ENCODE assay signal across 12 cellular contexts in genomic region chr11:124839972-124840621, GRCh38. TPM values are rescaled to one million over a fixed set of nuclear protein-coding genes. Genes with fewer than 3 reads are reported as not detected.
DNase-seq lines count a peak whose midpoint lies in the region; ATAC-seq, FAIRE-seq and TF ChIP-seq lines count a peak whose summit lies in the region.
"Had no signal": no experiment of that assay in that cellular context is flagged by ENCODE, and none has a peak within 500 bp of the region (broad histone marks: within the 10 kb centered on the region; RNA-seq: fewer than 3 reads in every experiment).

No MANE protein-coding gene starts in this region.

- no peak for ATAC-seq in pancreas
- no peak for ATAC-seq in GM18505 (IDR thresholded peaks at IDR 0.05; ENCODE audit: unreplicated experiment)
- ATAC-seq: foreskin keratinocyte, sciatic nerve had no signal

- H4K20me1 ChIP-seq in endothelial cell of umbilical vein (replicated peaks; ENCODE audit: control insufficient read depth, extremely low read depth, insufficient read depth, low read length), result no peaks in the 10 kb centered on the region

- H3K27me3 ChIP-seq in BJ (ENCODE audit: control insufficient read depth, insufficient read depth, low read length) (peaks cover 55% of the 10 kb centered on the region), HUES64 (ENCODE audit: insufficient read depth, low read length) (peaks cover 95% of the 10 kb centered on the region), endothelial cell of umbilical vein (ENCODE audit: control insufficient read depth in 2 of 2, insufficient read depth in 2 of 2, low read length in 2 of 2) (peaks cover 62 to 73% of the 10 kb centered on the region in 2 experiments), pancreas (peaks cover 0 to 57% (median 8%) of the 10 kb centered on the region in 4 donors)

- H3K4me3 ChIP-seq in BJ (ENCODE audit: low read depth, low read length), result peak overlapping the region; percentile 21; the same call in 1 of the 2 replicates
- H3K4me3 ChIP-seq in HUES64 (ENCODE audit: low read length), result peak overlapping the region; percentile 28
- peak overlapping the region in 1 of 3 experiments; percentile 35 for H3K4me3 ChIP-seq in endothelial cell of umbilical vein (replicated peaks in 1 of 3; ENCODE audit: insufficient read depth in 1 of 3, low read depth in 1 of 3, low read length in 3 of 3)
- peak overlapping the region in 3 of 4 donors; percentile 5 to 46 (median 25) for H3K4me3 ChIP-seq in pancreas

- no peak for TF ChIP-seq POLR2A in endothelial cell of umbilical vein (IDR thresholded peaks at IDR 0.05; ENCODE audit: low read depth, low read length)
- TF ChIP-seq POLR2A in GM18505 (IDR thresholded peaks at IDR 0.05; ENCODE audit: borderline replicate concordance, extremely low read depth, insufficient read depth, insufficient read length), result no peak

- H3K79me2 ChIP-seq in endothelial cell of umbilical vein (ENCODE audit: control insufficient read depth, insufficient read depth, low read length), result no peaks in the 10 kb centered on the region

- DNase-seq in BJ (ENCODE audit: low read depth) (no peak), endothelial cell of umbilical vein (ENCODE audit: low read depth, low spot score) (no peak), pancreas (no peak), NCI-H2171 (lab: John Stamatoyannopoulos, UW) (no peak), NCI-H446 treated with DMSO at 0.1 percent for 48 hours (lab: John Stamatoyannopoulos, UW) (no peak), NCI-H2107 treated with DMSO at 0.1 percent for 48 hours (lab: John Stamatoyannopoulos, UW; ENCODE audit: unreplicated experiment) (no peak)
- DNase-seq: foreskin keratinocyte, NCI-H1436 had no signal

- BruUV-seq in endothelial cell of umbilical vein (replicated peaks; lab: Mats Ljungman, UMichigan), result no TSS peak

- no peak overlapping the region for H3K9ac ChIP-seq in HUES64 (ENCODE audit: low read depth, low read length)
- no peak overlapping the region for H3K9ac ChIP-seq in endothelial cell of umbilical vein (replicated peaks; ENCODE audit: extremely low read depth, insufficient read depth, low read length)

- FAIRE-seq in endothelial cell of umbilical vein (lab: Jason Lieb, UNC), result peak; percentile 63
- FAIRE-seq in pancreas (lab: Jason Lieb, UNC), result no peak
- FAIRE-seq: G401.6 had no signal

- H3K9me3 ChIP-seq in HUES64 (ENCODE audit: insufficient read depth, low read depth, low read length), result no peaks in the 10 kb centered on the region
- H3K9me3 ChIP-seq in endothelial cell of umbilical vein (replicated peaks; ENCODE audit: control insufficient read depth, insufficient read depth, low read length), result no peaks in the 10 kb centered on the region
- H3K9me3 ChIP-seq in pancreas, result no peaks in the 10 kb centered on the region

- POLR2A ChIA-PET in BJ (lab: Charles Lee) (no interaction called here), endothelial cell of umbilical vein (lab: Charles Lee) (no interaction called here)

- H3K4me2 ChIP-seq in endothelial cell of umbilical vein (ENCODE audit: insufficient read depth, low read length), result peak overlapping the region; percentile 46

- TF ChIP-seq CTCF in BJ (IDR thresholded peaks at IDR 0.05; ENCODE audit: insufficient read depth, low read depth, low read length) (no peak), endothelial cell of umbilical vein (IDR thresholded peaks at IDR 0.05; ENCODE audit: extremely low read depth in 1 of 2, insufficient read depth in 1 of 2, low read depth in 1 of 2, low read length in 2 of 2) (no peak), pancreas (IDR thresholded peaks at IDR 0.05) (no peak)

- intact Hi-C loops in endothelial cell of umbilical vein (cut with micrococcal nuclease) (loop anchor here (2.0 to 5.0 kb wide), 2 partner anchors 59 to 438 kb away; no protein-coding TSS in a partner anchor), pancreas (cut with DNase I) (loop anchor here (10.0 kb wide), 1 partner anchor 175 kb away; no protein-coding TSS in a partner anchor)

- dilution Hi-C loops in endothelial cell of umbilical vein (cut with MboI; ENCODE audit: extremely low pct_ligation_motif_present, low sequenced_read_pairs), result loop anchor here (10.0 kb wide), 1 partner anchor 175 kb away; no protein-coding TSS in a partner anchor

- CTCF ChIA-PET in BJ (lab: Yijun Ruan, JAX), result interaction anchor here (0.8 to 5.8 kb wide), 4 partner anchors 13 to 170 kb away, joined by 3 to 65 read pairs (median 17); partner anchors contain the start of gene ROBO3
- CTCF ChIA-PET in endothelial cell of umbilical vein (lab: Charles Lee), result interaction anchor here (0.7 to 4.7 kb wide), 6 partner anchors 26 to 769 kb away, joined by 3 to 86 read pairs (median 4); partner anchors contain the start of gene ROBO3

- H2AFZ ChIP-seq in endothelial cell of umbilical vein (ENCODE audit: low read depth, low read length), result peak overlapping the region; percentile 31

- WGBS in HUES64, result 2% methylated on average over 19 of the region's 20 CpGs
- 15 to 16% methylated on average over 19 to 20 of the region's 20 CpGs for WGBS in pancreas, 2 donors

- H3K27ac ChIP-seq in HUES64 (ENCODE audit: low read depth, low read length), result no peak overlapping the region
- no peak overlapping the region for H3K27ac ChIP-seq in endothelial cell of umbilical vein (ENCODE audit: insufficient read depth, low read depth, low read length)
- no peak overlapping the region for H3K27ac ChIP-seq in pancreas
- H3K27ac ChIP-seq: foreskin keratinocyte had no signal

- H3K36me3 ChIP-seq in BJ (ENCODE audit: control insufficient read depth, insufficient read depth, low read length) (no peaks in the 10 kb centered on the region), HUES64 (ENCODE audit: insufficient read depth, low read length) (no peaks in the 10 kb centered on the region), endothelial cell of umbilical vein (ENCODE audit: control insufficient read depth in 2 of 2, extremely low read depth in 1 of 2, insufficient read depth in 2 of 2, low read length in 2 of 2) (no peaks in the 10 kb centered on the region), pancreas (no peaks in the 10 kb centered on the region)

- H3K4me1 ChIP-seq in HUES64 (ENCODE audit: insufficient read depth, low read length) (peaks cover 9% of the 10 kb centered on the region; the same call in 1 of the 2 replicates), endothelial cell of umbilical vein (ENCODE audit: control insufficient read depth, extremely low read depth, insufficient read depth, low read length) (peaks cover 10% of the 10 kb centered on the region), pancreas (peaks cover 0 to 8% (median 0%) of the 10 kb centered on the region in 3 donors)
- H3K4me1 ChIP-seq: foreskin keratinocyte had no signal

- H3K9me1 ChIP-seq in endothelial cell of umbilical vein (replicated peaks; ENCODE audit: control insufficient read depth, extremely low read depth, insufficient read depth, low read length), result no peaks in the 10 kb centered on the region

TF ChIP-seq in endothelial cell of umbilical vein, 7 proteins besides CTCF, POLR2A, EP300 and RAD21 (continues in another document):
- no peak for TF ChIP-seq GATA2 (IDR thresholded peaks at IDR 0.05; ENCODE audit: insufficient read depth, insufficient read length, low read depth, low read length)
- TF ChIP-seq JUN (IDR thresholded peaks at IDR 0.05; ENCODE audit: borderline replicate concordance, insufficient read depth, insufficient read length, low read depth), result no peak

RNA-seq across cellular contexts. Expression of gene ROBO3, which starts 25.1 kb away (rescaled TPM):
- polyA plus RNA-seq in BJ (2011; rRNA removed) (17.2 and 27.8 TPM in 2 replicates), endothelial cell of umbilical vein (65.4 and 79.4 TPM in 2 replicates), pancreas (10 to 100 TPM; 18.9 to 25.0 TPM)
- polyA minus RNA-seq in BJ (2011; rRNA and poly(A)+ RNA removed), result 9.3 and 12.1 TPM in 2 replicates
- 4.9 TPM for polyA plus RNA-seq in HUES64 (2013, experiment 1 of 2)
- 10.1 TPM for polyA plus RNA-seq in HUES64 (2013, experiment 2 of 2)
- total RNA-seq in endothelial cell of umbilical vein (19.3 and 27.1 TPM in 2 replicates), pancreas (1 to 10 TPM; 1.1 to 6.0 (median 2.2) TPM)
- 19.2 and 33.6 TPM in 2 replicates for polyA plus RNA-seq in endothelial cell of umbilical vein (2011; cell fraction: cytosol; rRNA removed)
- polyA plus RNA-seq in endothelial cell of umbilical vein (2011; cell fraction: nucleus; rRNA removed), result 203 and 270 TPM in 2 replicates
- 15.1 and 33.3 TPM in 2 replicates for polyA plus RNA-seq in endothelial cell of umbilical vein (2012)
- polyA minus RNA-seq in endothelial cell of umbilical vein, result 11.4 and 20.7 TPM in 2 replicates
- polyA minus RNA-seq in endothelial cell of umbilical vein (2011; cell fraction: cytosol; rRNA and poly(A)+ RNA removed), result not detected
- polyA minus RNA-seq in endothelial cell of umbilical vein (2011; cell fraction: nucleus; rRNA and poly(A)+ RNA removed), result 27.5 and 44.7 TPM in 2 replicates

RNA-seq across cellular contexts. Expression of gene MSANTD2, which starts 39.9 kb away (rescaled TPM):
- polyA plus RNA-seq in BJ (2011; rRNA removed) (3.4 and 5.7 TPM in 2 replicates), endothelial cell of umbilical vein (5.5 and 5.6 TPM in 2 replicates), pancreas (10 to 100 TPM; 11.7 to 23.3 TPM)
- 2.0 and 3.0 TPM in 2 replicates for polyA minus RNA-seq in BJ (2011; rRNA and poly(A)+ RNA removed)
- 11.9 TPM for polyA plus RNA-seq in HUES64 (2013, experiment 1 of 2)
- 8.8 TPM for polyA plus RNA-seq in HUES64 (2013, experiment 2 of 2)
- total RNA-seq in endothelial cell of umbilical vein (17.0 and 23.2 TPM in 2 replicates), pancreas (10 to 100 TPM in 1 of 6 donors, 1 to 10 TPM in 5; 4.6 to 11.0 (median 5.9) TPM)
- polyA plus RNA-seq in endothelial cell of umbilical vein (2011; cell fraction: cytosol; rRNA removed), result 4.2 and 5.5 TPM in 2 replicates
- polyA plus RNA-seq in endothelial cell of umbilical vein (2011; cell fraction: nucleus; rRNA removed), result 38.7 and 39.2 TPM in 2 replicates
- 6.5 and 10.3 TPM in 2 replicates for polyA plus RNA-seq in endothelial cell of umbilical vein (2012)
- 5.5 and 7.1 TPM in 2 replicates for polyA minus RNA-seq in endothelial cell of umbilical vein
- polyA minus RNA-seq in endothelial cell of umbilical vein (2011; cell fraction: cytosol; rRNA and poly(A)+ RNA removed), result 4.1 TPM
- polyA minus RNA-seq in endothelial cell of umbilical vein (2011; cell fraction: nucleus; rRNA and poly(A)+ RNA removed), result 14.6 and 16.4 TPM in 2 replicates

RNA-seq across cellular contexts. Expression of gene ROBO4, which starts 57.6 kb away (rescaled TPM):
- 0.10 and 0.26 TPM in 2 replicates for polyA plus RNA-seq in BJ (2011; rRNA removed)
- 0.05 and 0.26 TPM in 2 replicates for polyA minus RNA-seq in BJ (2011; rRNA and poly(A)+ RNA removed)
- not detected for polyA plus RNA-seq in HUES64 (2013, experiment 1 of 2)
- 0.19 TPM for polyA plus RNA-seq in HUES64 (2013, experiment 2 of 2)
- total RNA-seq in endothelial cell of umbilical vein, result 464 and 474 TPM in 2 replicates
- polyA plus RNA-seq in endothelial cell of umbilical vein, result 260 and 346 TPM in 2 replicates
- polyA plus RNA-seq in endothelial cell of umbilical vein (2011; cell fraction: cytosol; rRNA removed), result 115 and 131 TPM in 2 replicates
- 309 and 459 TPM in 2 replicates for polyA plus RNA-seq in endothelial cell of umbilical vein (2011; cell fraction: nucleus; rRNA removed)
- 220 and 257 TPM in 2 replicates for polyA plus RNA-seq in endothelial cell of umbilical vein (2012)
- polyA minus RNA-seq in endothelial cell of umbilical vein, result 256 and 278 TPM in 2 replicates
- polyA minus RNA-seq in endothelial cell of umbilical vein (2011; cell fraction: cytosol; rRNA and poly(A)+ RNA removed), result not detected
- polyA minus RNA-seq in endothelial cell of umbilical vein (2011; cell fraction: nucleus; rRNA and poly(A)+ RNA removed), result 319 and 468 TPM in 2 replicates
- total RNA-seq in pancreas, result 1 to 10 TPM; 2.3 to 4.7 (median 3.3) TPM
- 1 to 10 TPM; 9.4 to 9.8 TPM for polyA plus RNA-seq in pancreas

Comparison
In these comparisons a context has a peak if more than half of its experiments do, and no peak if none do; other contexts are left out.
1. RNA of gene ROBO4, which starts 57.6 kb away (polyA plus RNA-seq): 115 to 459 TPM in endothelial cell of umbilical vein; 9.4 to 9.8 TPM in pancreas and 0.10 to 0.26 TPM in BJ; every median in the first group is over 10 times any median in the second.